1 cellular context compared by ENCODE assay signal in the genomic region with DNA sequence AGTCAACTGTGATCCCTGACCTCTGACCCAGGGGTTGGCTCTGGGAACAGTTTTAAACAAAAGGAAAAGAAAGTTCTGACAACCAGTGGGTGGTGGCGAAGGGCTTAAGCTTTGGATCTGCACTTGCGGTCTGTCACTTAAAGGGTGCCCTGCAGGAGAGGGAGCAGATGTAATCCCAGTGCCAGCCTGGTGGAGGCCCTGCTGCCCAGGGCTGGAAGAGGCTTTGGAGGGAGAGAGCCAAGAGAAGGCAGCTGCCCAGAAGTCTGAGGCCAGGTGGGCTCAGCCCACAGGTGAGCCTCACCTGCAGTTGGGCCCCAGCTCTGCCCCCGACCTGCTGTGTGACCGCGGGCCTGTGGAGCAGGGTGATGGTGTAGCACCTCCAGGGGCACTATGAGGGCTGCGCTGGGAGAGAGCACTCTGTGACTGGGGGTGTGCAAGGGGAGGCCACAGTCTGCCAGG.
TF ChIP-seq lines count a peak whose summit lies in the region.

No MANE protein-coding gene starts in this region.

TF ChIP-seq in K562, 482 proteins besides CTCF, POLR2A, EP300 and RAD21:
- TF ChIP-seq, protein P1, sequence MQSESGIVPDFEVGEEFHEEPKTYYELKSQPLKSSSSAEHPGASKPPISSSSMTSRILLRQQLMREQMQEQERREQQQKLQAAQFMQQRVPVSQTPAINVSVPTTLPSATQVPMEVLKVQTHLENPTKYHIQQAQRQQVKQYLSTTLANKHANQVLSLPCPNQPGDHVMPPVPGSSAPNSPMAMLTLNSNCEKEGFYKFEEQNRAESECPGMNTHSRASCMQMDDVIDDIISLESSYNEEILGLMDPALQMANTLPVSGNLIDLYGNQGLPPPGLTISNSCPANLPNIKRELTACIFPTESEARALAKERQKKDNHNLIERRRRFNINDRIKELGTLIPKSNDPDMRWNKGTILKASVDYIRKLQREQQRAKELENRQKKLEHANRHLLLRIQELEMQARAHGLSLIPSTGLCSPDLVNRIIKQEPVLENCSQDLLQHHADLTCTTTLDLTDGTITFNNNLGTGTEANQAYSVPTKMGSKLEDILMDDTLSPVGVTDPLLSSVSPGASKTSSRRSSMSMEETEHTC (IDR thresholded peaks at IDR 0.05), result no peak
- peak; percentile 65 for TF ChIP-seq RBM22 (IDR thresholded peaks at IDR 0.05; ENCODE audit: low read depth, low read length, poor library complexity, severe bottlenecking)
- peak; percentile 65 for TF ChIP-seq POLR2G (IDR thresholded peaks at IDR 0.05; ENCODE audit: low read depth, low read length)
- 0 out of 2 replicates have a peak, but pooled peaks have one; percentile 21 for TF ChIP-seq NR2C1 (IDR thresholded peaks at IDR 0.05)
- TF ChIP-seq NR2C1 (tag; IDR thresholded peaks at IDR 0.05), result 0 out of 2 replicates have a peak, but pooled peaks have one; percentile 28
